17 cellular contexts compared by ENCODE assay signal in genomic region chr6:166616261-166617226, GRCh38.
"Had no signal": no experiment of that assay in that cellular context is flagged by ENCODE, and none has a peak within 500 bp of the region (broad histone marks: within the 10 kb centered on the region; RNA-seq: fewer than 3 reads in every experiment).

No MANE protein-coding gene starts in this region.

- H3K27ac ChIP-seq: neural progenitor cell, pancreas, SJCRH30 had no signal

- H3K9ac ChIP-seq: neural progenitor cell had no signal

- H3K36me3 ChIP-seq: neural progenitor cell, pancreas, SJCRH30 had no signal

- H3K27me3 Mint-ChIP-seq: activated CD4-positive, alpha-beta memory T cell treated with anti-CD3 and anti-CD28 coated beads, Interleukin-2, amount 10 ng/mL, durations not matched to agents 7 days and 5 days; activated naive CD8-positive, alpha-beta T cell treated with anti-CD3 and anti-CD28 coated beads, Interleukin-2, amount 10 ng/mL, durations not matched to agents 7 days and 5 days; stimulated activated memory B cell treated with anti-CD40 and anti-IgM and Interleukin-4, amounts not matched to agents 10 μg/mL and 1 μg/mL and 100 μg/mL, for 72 hours had no signal

- H3K4me2 ChIP-seq: neural progenitor cell had no signal

- H3K36me3 Mint-ChIP-seq: activated naive CD8-positive, alpha-beta T cell treated with anti-CD3 and anti-CD28 coated beads, Interleukin-2, amount 10 ng/mL, durations not matched to agents 7 days and 5 days had no signal

- H3K9me3 ChIP-seq: esophagus muscularis mucosa, pancreas, SJCRH30, tibial nerve had no signal

- H3K9me3 Mint-ChIP-seq: activated CD4-positive, alpha-beta memory T cell treated with anti-CD3 and anti-CD28 coated beads, Interleukin-2, amount 10 ng/mL, durations not matched to agents 7 days and 5 days; activated naive CD8-positive, alpha-beta T cell treated with anti-CD3 and anti-CD28 coated beads, Interleukin-2, amount 10 ng/mL, durations not matched to agents 7 days and 5 days; neural progenitor cell; stimulated activated memory B cell treated with anti-CD40 and anti-IgM and Interleukin-4, amounts not matched to agents 10 μg/mL and 1 μg/mL and 100 μg/mL, for 72 hours; WTC11 had no signal

- H3K27ac Mint-ChIP-seq: activated CD4-positive, alpha-beta memory T cell treated with anti-CD3 and anti-CD28 coated beads, Interleukin-2, amount 10 ng/mL, durations not matched to agents 7 days and 5 days; activated naive CD8-positive, alpha-beta T cell treated with anti-CD3 and anti-CD28 coated beads, Interleukin-2, amount 10 ng/mL, durations not matched to agents 7 days and 5 days; neural progenitor cell; stimulated activated memory B cell treated with anti-CD40 and anti-IgM and Interleukin-4, amounts not matched to agents 10 μg/mL and 1 μg/mL and 100 μg/mL, for 72 hours; WTC11 had no signal

- H3K4me3 Mint-ChIP-seq: activated CD4-positive, alpha-beta memory T cell treated with anti-CD3 and anti-CD28 coated beads, Interleukin-2, amount 10 ng/mL, durations not matched to agents 7 days and 5 days; activated naive CD8-positive, alpha-beta T cell treated with anti-CD3 and anti-CD28 coated beads, Interleukin-2, amount 10 ng/mL, durations not matched to agents 7 days and 5 days; stimulated activated memory B cell treated with anti-CD40 and anti-IgM and Interleukin-4, amounts not matched to agents 10 μg/mL and 1 μg/mL and 100 μg/mL, for 72 hours; WTC11 had no signal

- H3K4me1 ChIP-seq: SJCRH30 had no signal

- H3K4me3 ChIP-seq: esophagus muscularis mucosa, neural progenitor cell, pancreas, SJCRH30, tibial nerve had no signal

- H3K4me1 Mint-ChIP-seq: activated CD4-positive, alpha-beta memory T cell treated with anti-CD3 and anti-CD28 coated beads, Interleukin-2, amount 10 ng/mL, durations not matched to agents 7 days and 5 days; activated naive CD8-positive, alpha-beta T cell treated with anti-CD3 and anti-CD28 coated beads, Interleukin-2, amount 10 ng/mL, durations not matched to agents 7 days and 5 days; stimulated activated memory B cell treated with anti-CD40 and anti-IgM and Interleukin-4, amounts not matched to agents 10 μg/mL and 1 μg/mL and 100 μg/mL, for 72 hours had no signal

- DNase-seq: activated CD4-positive, alpha-beta memory T cell treated with anti-CD3 and anti-CD28 coated beads, Interleukin-2, amount 10 ng/mL, durations not matched to agents 7 days and 5 days; activated CD4-positive, alpha-beta T cell treated with anti-CD3 and anti-CD28 coated beads for 4 hours; activated naive CD4-positive, alpha-beta T cell; activated naive CD8-positive, alpha-beta T cell treated with anti-CD3 and anti-CD28 coated beads, Interleukin-2, amount 10 ng/mL, durations not matched to agents 7 days and 5 days; hypothalamus; kidney glomerular epithelial cell; midbrain; SJCRH30; stimulated activated CD4-positive, alpha-beta T cell treated with anti-CD3 and anti-CD28 coated beads, Interleukin-2, amount 100 ng/mL, for 48 hours; T-helper 2 cell had no signal

- H2AFZ ChIP-seq: neural progenitor cell had no signal

- ATAC-seq: pancreas; stimulated activated memory B cell treated with anti-CD40 and anti-IgM and Interleukin-4, amounts not matched to agents 10 μg/mL and 1 μg/mL and 100 μg/mL, for 72 hours; WTC11 had no signal

- FAIRE-seq: endometrium had no signal

- H3K27me3 ChIP-seq: esophagus muscularis mucosa, neural progenitor cell, pancreas, SJCRH30, tibial nerve had no signal
